15 cellular contexts compared by ENCODE assay signal in genomic region chr9:87290241-87290700, GRCh38.
A peak's percentile ranks its signal among the peaks of the same experiment; 100 is the strongest.
DNase-seq lines count a peak whose midpoint lies in the region; ATAC-seq and TF ChIP-seq lines count a peak whose summit lies in the region.
"Had no signal": no experiment of that assay in that cellular context is flagged by ENCODE, and none has a peak within 500 bp of the region (broad histone marks: within the 10 kb centered on the region; RNA-seq: fewer than 3 reads in every experiment).

No MANE protein-coding gene starts in this region.

- ATAC-seq in omental fat pad (ENCODE audit: low FRiP score) (peak; percentile 35), left lung (no peak), HG02763 (IDR thresholded peaks at IDR 0.05; ENCODE audit: unreplicated experiment) (no peak)
- ATAC-seq: gastrocnemius medialis had no signal

- H3K27ac Mint-ChIP-seq in endothelial cell (ENCODE audit: unreplicated experiment): no peak overlapping the region
- H3K27ac Mint-ChIP-seq: activated T-helper 2 cell treated with anti-CD3 and anti-CD28 coated beads, Interferon-gamma antibody, Interleukin-2, Interleukin-4, amounts not matched to agents 10 μg/mL and 5 μg/mL and 100 μg/mL, durations not matched to agents 14 hours and 24 hours and 36 hours had no signal

- no peaks in the 10 kb centered on the region for H3K9me3 ChIP-seq in left lung
- H3K9me3 ChIP-seq: gastrocnemius medialis, right lobe of liver, tibial artery had no signal

- no peaks in the 10 kb centered on the region for H3K9me3 Mint-ChIP-seq in endothelial cell (ENCODE audit: unreplicated experiment)
- H3K9me3 Mint-ChIP-seq: activated T-helper 2 cell treated with anti-CD3 and anti-CD28 coated beads, Interferon-gamma antibody, Interleukin-2, Interleukin-4, amounts not matched to agents 10 μg/mL and 5 μg/mL and 100 μg/mL, durations not matched to agents 14 hours and 24 hours and 36 hours; central memory CD8-positive, alpha-beta T cell had no signal

- TF ChIP-seq CTCF in endothelial cell (IDR thresholded peaks at IDR 0.05; ENCODE audit: unreplicated experiment): peak; percentile 34
- no peak for TF ChIP-seq CTCF in omental fat pad (IDR thresholded peaks at IDR 0.05)
- no peak for TF ChIP-seq CTCF in left lung (IDR thresholded peaks at IDR 0.05)

- DNase-seq in ELR (ENCODE audit: low read depth) (peak; percentile 25), NCI-H460 (ENCODE audit: extremely low read depth, low read depth) (peak; percentile 38), endothelial cell (ENCODE audit: low spot score) (no peak), omental fat pad (ENCODE audit: low spot score) (no peak), left lung (no peak), pons (ENCODE audit: low spot score) (no peak), NOMO-1 treated with dmso at 0.1 percent for 144 hours (lab: John Stamatoyannopoulos, UW; ENCODE audit: unreplicated experiment) (no peak)
- DNase-seq: gastrocnemius medialis, NCI-H2171, right lobe of liver, SHP77, tibial artery had no signal

- no peaks in the 10 kb centered on the region for H3K36me3 ChIP-seq in left lung
- H3K36me3 ChIP-seq: gastrocnemius medialis, right lobe of liver, tibial artery had no signal

- no peaks in the 10 kb centered on the region for H3K4me1 ChIP-seq in left lung
- H3K4me1 ChIP-seq: gastrocnemius medialis, right lobe of liver had no signal

- H3K36me3 Mint-ChIP-seq in endothelial cell (ENCODE audit: low read depth, unreplicated experiment): no peaks in the 10 kb centered on the region

- intact Hi-C loops in left lung (cut with DNase I): no loop called here

- H3K27ac ChIP-seq in left lung: no peak overlapping the region
- H3K27ac ChIP-seq: gastrocnemius medialis, right lobe of liver, tibial artery had no signal

- H3K4me3 ChIP-seq in left lung: no peak overlapping the region
- H3K4me3 ChIP-seq: gastrocnemius medialis, right lobe of liver, tibial artery had no signal

- no peak overlapping the region for H3K4me3 Mint-ChIP-seq in endothelial cell (ENCODE audit: unreplicated experiment)
- H3K4me3 Mint-ChIP-seq: central memory CD8-positive, alpha-beta T cell had no signal

- H3K4me1 Mint-ChIP-seq in endothelial cell (ENCODE audit: unreplicated experiment): peaks cover 1% of the 10 kb centered on the region
- H3K4me1 Mint-ChIP-seq: central memory CD8-positive, alpha-beta T cell had no signal

- no peaks in the 10 kb centered on the region for H3K27me3 Mint-ChIP-seq in endothelial cell (ENCODE audit: unreplicated experiment)

- H3K27me3 ChIP-seq in left lung: no peaks in the 10 kb centered on the region
- H3K27me3 ChIP-seq: gastrocnemius medialis, right lobe of liver, tibial artery had no signal

Comparison
In these comparisons a context has a peak if more than half of its experiments do, and no peak if none do; other contexts are left out.
1. DNase-seq: peak in ELR (single experiment) and NCI-H460 (single experiment); none in endothelial cell (single experiment), omental fat pad (single experiment), left lung (0 of 2), pons (single experiment) and NOMO-1 treated with dmso at 0.1 percent for 144 hours (single experiment).